16 cellular contexts compared by ENCODE assay signal in genomic region chr19:7255119-7255518, GRCh38.
"Had no signal": no experiment of that assay in that cellular context is flagged by ENCODE, and none has a peak within 500 bp of the region (broad histone marks: within the 10 kb centered on the region; RNA-seq: fewer than 3 reads in every experiment).

No MANE protein-coding gene starts in this region.

- H3K27me3 ChIP-seq: gastrocnemius medialis, heart right ventricle, sigmoid colon, upper lobe of right lung had no signal

- H3K9me3 Mint-ChIP-seq: activated CD4-positive, alpha-beta T cell treated with anti-CD3 and anti-CD28 coated beads, Interleukin-2, amount 10 ng/mL, durations not matched to agents 24 days and 14 days; activated naive CD4-positive, alpha-beta T cell treated with anti-CD3 and anti-CD28 coated beads for 36 hours; activated T-helper 17 cell treated with anti-CD3 and anti-CD28 coated beads, Interleukin-2, amount 50 U/mL, for 72 hours had no signal

- DNase-seq: activated CD4-positive, alpha-beta T cell treated with anti-CD3 and anti-CD28 coated beads, Interleukin-2, amount 10 ng/mL, durations not matched to agents 24 days and 14 days; activated naive CD4-positive, alpha-beta T cell treated with anti-CD3 and anti-CD28 coated beads for 36 hours; activated T-cell treated with anti-CD3 and anti-CD28 coated beads for 4 hours; central memory CD4-positive, alpha-beta T cell; cortex of kidney; effector memory CD4-positive, alpha-beta T cell; gastrocnemius medialis; heart right ventricle; naive B cell; sigmoid colon; stimulated activated CD4-positive, alpha-beta T cell treated with anti-CD3 and anti-CD28 coated beads, Interleukin-12 subunit alpha, Interleukin-12 subunit beta, amount 100 ng/mL, for 4 hours; stimulated activated naive CD4-positive, alpha-beta T cell; substantia nigra; T-helper 1 cell; upper lobe of right lung had no signal

- ATAC-seq: activated T-helper 17 cell treated with anti-CD3 and anti-CD28 coated beads, Interleukin-2, amount 50 U/mL, for 72 hours; gastrocnemius medialis; upper lobe of right lung had no signal

- H3K4me3 Mint-ChIP-seq: activated CD4-positive, alpha-beta T cell treated with anti-CD3 and anti-CD28 coated beads, Interleukin-2, amount 10 ng/mL, durations not matched to agents 24 days and 14 days; activated naive CD4-positive, alpha-beta T cell treated with anti-CD3 and anti-CD28 coated beads for 36 hours; activated T-helper 17 cell treated with anti-CD3 and anti-CD28 coated beads, Interleukin-2, amount 50 U/mL, for 72 hours; naive B cell had no signal

- H3K27me3 Mint-ChIP-seq: activated CD4-positive, alpha-beta T cell treated with anti-CD3 and anti-CD28 coated beads, Interleukin-2, amount 10 ng/mL, durations not matched to agents 24 days and 14 days; activated T-helper 17 cell treated with anti-CD3 and anti-CD28 coated beads, Interleukin-2, amount 50 U/mL, for 72 hours; naive B cell had no signal

- H3K4me1 Mint-ChIP-seq: activated CD4-positive, alpha-beta T cell treated with anti-CD3 and anti-CD28 coated beads, Interleukin-2, amount 10 ng/mL, durations not matched to agents 24 days and 14 days had no signal

- H3K36me3 ChIP-seq: gastrocnemius medialis, heart right ventricle, sigmoid colon, upper lobe of right lung had no signal

- H3K27ac ChIP-seq: sigmoid colon, upper lobe of right lung had no signal

- H3K4me3 ChIP-seq: gastrocnemius medialis, heart right ventricle, sigmoid colon, upper lobe of right lung had no signal

- H3K27ac Mint-ChIP-seq: activated CD4-positive, alpha-beta T cell treated with anti-CD3 and anti-CD28 coated beads, Interleukin-2, amount 10 ng/mL, durations not matched to agents 24 days and 14 days; activated naive CD4-positive, alpha-beta T cell treated with anti-CD3 and anti-CD28 coated beads for 36 hours; activated T-helper 17 cell treated with anti-CD3 and anti-CD28 coated beads, Interleukin-2, amount 50 U/mL, for 72 hours had no signal

- H3K36me3 Mint-ChIP-seq: naive B cell had no signal

- H3K9me3 ChIP-seq: gastrocnemius medialis, heart right ventricle, sigmoid colon, upper lobe of right lung had no signal
